ENCODE assay signal across 17 cellular contexts in the genomic region with DNA sequence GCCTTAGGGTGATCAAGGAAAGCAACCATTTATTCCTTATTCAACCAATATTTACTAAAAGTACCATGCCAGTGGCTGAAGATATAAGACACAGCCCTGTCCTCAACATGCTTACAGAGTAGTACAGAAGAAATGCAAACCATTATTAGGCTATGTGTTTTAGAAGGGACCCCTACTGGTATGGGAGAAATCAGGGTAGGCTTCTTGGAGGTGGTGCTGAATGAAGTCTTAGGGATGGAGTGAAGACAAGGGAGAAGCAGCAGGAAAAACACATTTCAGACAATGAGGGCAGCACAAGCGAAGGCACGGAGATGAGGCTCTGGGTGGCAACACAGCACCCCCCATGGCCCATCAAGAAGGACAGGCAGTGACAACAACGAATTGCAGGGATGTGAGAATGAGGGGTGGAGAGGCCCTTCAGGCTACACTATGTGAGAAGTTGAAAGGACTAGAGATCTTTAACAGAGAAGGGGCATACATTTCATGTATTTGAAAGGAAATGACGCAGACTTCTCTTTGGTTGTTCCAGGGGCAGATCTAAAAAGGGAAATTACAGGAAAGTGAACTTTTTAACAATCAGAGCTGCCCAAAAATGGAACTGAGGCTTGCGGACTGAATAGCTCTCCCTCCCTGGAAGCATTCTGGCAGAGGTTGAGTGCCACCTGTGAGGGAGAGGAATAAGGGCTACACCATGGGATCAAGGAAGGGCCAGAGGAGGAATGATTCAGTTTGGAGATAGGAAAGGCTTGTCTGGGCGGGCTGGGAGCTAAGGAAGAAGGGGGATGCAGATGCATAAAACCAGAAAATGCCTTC.
"Had no signal": no experiment of that assay in that cellular context is flagged by ENCODE, and none has a peak within 500 bp of the region (broad histone marks: within the 10 kb centered on the region; RNA-seq: fewer than 3 reads in every experiment).

No MANE protein-coding gene starts in this region.

- DNase-seq: activated CD4-positive, alpha-beta T cell treated with anti-CD3 and anti-CD28 coated beads, Interleukin-2, amount 50 U/mL, for 1 hour; activated naive CD4-positive, alpha-beta T cell treated with anti-CD3 and anti-CD28 coated beads for 36 hours; activated T-cell treated with anti-CD3 and anti-CD28 coated beads for 4 hours; cortex of kidney; effector CD8-positive, alpha-beta T cell; head of caudate nucleus; left colon; midbrain; right lobe of liver had no signal

- H3K27me3 ChIP-seq: right lobe of liver, tibial nerve, vagina had no signal

- H3K4me2 ChIP-seq: smooth muscle cell had no signal

- H3K36me3 ChIP-seq: neutrophil, right lobe of liver, tibial nerve, vagina had no signal

- H3K9me3 Mint-ChIP-seq: activated naive CD4-positive, alpha-beta T cell treated with anti-CD3 and anti-CD28 coated beads for 36 hours; activated T-helper 17 cell treated with anti-CD3 and anti-CD28 coated beads, Interleukin-2, amount 50 U/mL, for 72 hours; central memory CD8-positive, alpha-beta T cell; T-helper 2 cell treated with Interferon-gamma antibody and Interleukin-4, amounts not matched to agents 5 μg/mL and 100 μg/mL, for 36 hours had no signal

- H3K27ac ChIP-seq: neutrophil, right lobe of liver, tibial nerve, vagina had no signal

- H3K4me1 ChIP-seq: right lobe of liver, tibial nerve, vagina had no signal

- H3K4me1 Mint-ChIP-seq: activated T-helper 17 cell treated with anti-CD3 and anti-CD28 coated beads, Interleukin-2, amount 50 U/mL, for 72 hours; central memory CD8-positive, alpha-beta T cell had no signal

- H3K9me3 ChIP-seq: neutrophil, right lobe of liver, tibial nerve, vagina had no signal

- H3K27ac Mint-ChIP-seq: activated naive CD4-positive, alpha-beta T cell treated with anti-CD3 and anti-CD28 coated beads for 36 hours; activated T-helper 17 cell treated with anti-CD3 and anti-CD28 coated beads, Interleukin-2, amount 50 U/mL, for 72 hours; progenitor cell of endocrine pancreas; T-helper 2 cell treated with Interferon-gamma antibody and Interleukin-4, amounts not matched to agents 5 μg/mL and 100 μg/mL, for 36 hours had no signal

- ATAC-seq: left colon had no signal

- H3K4me3 ChIP-seq: right lobe of liver, smooth muscle cell, tibial nerve, vagina had no signal

- H3K27me3 Mint-ChIP-seq: activated T-helper 17 cell treated with anti-CD3 and anti-CD28 coated beads, Interleukin-2, amount 50 U/mL, for 72 hours; central memory CD8-positive, alpha-beta T cell; progenitor cell of endocrine pancreas had no signal

- H3K4me3 Mint-ChIP-seq: activated naive CD4-positive, alpha-beta T cell treated with anti-CD3 and anti-CD28 coated beads for 36 hours; activated T-helper 17 cell treated with anti-CD3 and anti-CD28 coated beads, Interleukin-2, amount 50 U/mL, for 72 hours; central memory CD8-positive, alpha-beta T cell; T-helper 2 cell treated with Interferon-gamma antibody and Interleukin-4, amounts not matched to agents 5 μg/mL and 100 μg/mL, for 36 hours had no signal
